In genomic region chr1:150121236-150121862, GRCh38 we compare ENCODE assay signal across 2 cellular contexts.
TF ChIP-seq lines count a peak whose summit lies in the region.

No MANE protein-coding gene starts in this region.

TF ChIP-seq in endothelial cell of umbilical vein, 7 proteins besides CTCF, POLR2A, EP300 and RAD21:
- TF ChIP-seq EZH2 (IDR thresholded peaks at IDR 0.05; ENCODE audit: borderline replicate concordance, low read depth, low read length, severe bottlenecking) (no peak), JUN (IDR thresholded peaks at IDR 0.05; ENCODE audit: borderline replicate concordance, insufficient read depth, insufficient read length, low read depth) (peak; percentile 14)

TF ChIP-seq in GM12891, 5 proteins besides CTCF, POLR2A, EP300 and RAD21:
- no peak for TF ChIP-seq TAF1 (IDR thresholded peaks at IDR 0.05; ENCODE audit: low read depth, low read length)
- TF ChIP-seq POLR2AphosphoS5 (IDR thresholded peaks at IDR 0.05; ENCODE audit: low read depth, low read length): no peak
- no peak for TF ChIP-seq PAX5 (IDR thresholded peaks at IDR 0.05; ENCODE audit: insufficient read depth, low read length, severe bottlenecking)
- no peak for TF ChIP-seq SPI1 (IDR thresholded peaks at IDR 0.05; ENCODE audit: low read depth, low read length)
- TF ChIP-seq POU2F2 (IDR thresholded peaks at IDR 0.05; ENCODE audit: low read depth, low read length): no peak
